Comparison of ENCODE assay signal across 1 cellular context in the genomic region with DNA sequence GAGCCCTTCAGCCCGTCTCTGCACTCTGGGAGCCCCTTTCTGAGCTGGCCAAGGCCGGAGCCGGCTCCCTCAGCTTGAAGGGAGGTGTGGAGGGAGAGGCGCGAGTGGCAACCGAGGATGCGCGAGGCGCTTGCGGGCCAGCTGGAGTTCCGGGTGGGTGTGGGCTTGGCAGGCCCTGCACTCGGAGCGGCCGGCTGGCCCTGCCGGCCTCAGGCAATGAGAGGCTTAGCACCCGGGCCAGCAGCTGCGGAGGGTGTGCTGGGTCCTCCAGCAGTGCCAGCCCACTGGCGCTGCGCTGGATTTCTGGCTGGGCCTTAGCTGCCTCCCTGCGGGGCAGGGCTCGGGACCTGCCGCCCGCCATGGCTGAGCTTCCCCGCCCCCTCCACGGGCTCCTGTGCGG.
TF ChIP-seq lines count a peak whose summit lies in the region.

No MANE protein-coding gene starts in this region.

TF ChIP-seq in K562, 482 proteins besides CTCF, POLR2A, EP300 and RAD21 (continued from another document):
- TF ChIP-seq, protein P1, sequence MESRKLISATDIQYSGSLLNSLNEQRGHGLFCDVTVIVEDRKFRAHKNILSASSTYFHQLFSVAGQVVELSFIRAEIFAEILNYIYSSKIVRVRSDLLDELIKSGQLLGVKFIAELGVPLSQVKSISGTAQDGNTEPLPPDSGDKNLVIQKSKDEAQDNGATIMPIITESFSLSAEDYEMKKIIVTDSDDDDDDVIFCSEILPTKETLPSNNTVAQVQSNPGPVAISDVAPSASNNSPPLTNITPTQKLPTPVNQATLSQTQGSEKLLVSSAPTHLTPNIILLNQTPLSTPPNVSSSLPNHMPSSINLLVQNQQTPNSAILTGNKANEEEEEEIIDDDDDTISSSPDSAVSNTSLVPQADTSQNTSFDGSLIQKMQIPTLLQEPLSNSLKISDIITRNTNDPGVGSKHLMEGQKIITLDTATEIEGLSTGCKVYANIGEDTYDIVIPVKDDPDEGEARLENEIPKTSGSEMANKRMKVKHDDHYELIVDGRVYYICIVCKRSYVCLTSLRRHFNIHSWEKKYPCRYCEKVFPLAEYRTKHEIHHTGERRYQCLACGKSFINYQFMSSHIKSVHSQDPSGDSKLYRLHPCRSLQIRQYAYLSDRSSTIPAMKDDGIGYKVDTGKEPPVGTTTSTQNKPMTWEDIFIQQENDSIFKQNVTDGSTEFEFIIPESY (CRISPR knock-in tag; IDR thresholded peaks at IDR 0.05), result peak; percentile 61; the same call in 1 of the 2 replicates
- TF ChIP-seq POLR2G (IDR thresholded peaks at IDR 0.05; ENCODE audit: low read depth, low read length), result peak; percentile 41
